ENCODE assay signal across 1 cellular context in genomic region chr6:16857969-16858592, GRCh38.
A peak's percentile ranks its signal among the peaks of the same experiment; 100 is the strongest.
TF ChIP-seq lines count a peak whose summit lies in the region.

No MANE protein-coding gene starts in this region.

TF ChIP-seq in K562, 482 proteins besides CTCF, POLR2A, EP300 and RAD21 (continued from another document and continues in another):
- TF ChIP-seq NEUROD1 (IDR thresholded peaks at IDR 0.05; ENCODE audit: borderline replicate concordance, low read depth, low read length, partially characterized antibody), result no peak
- TF ChIP-seq ZNF3 (CRISPR knock-in tag; IDR thresholded peaks at IDR 0.05), result no peak
- TF ChIP-seq FOXJ3 (CRISPR knock-in tag; IDR thresholded peaks at IDR 0.05), result no peak
- peak; percentile 72 for TF ChIP-seq DPF2 (IDR thresholded peaks at IDR 0.05)
- TF ChIP-seq ZNF778 (CRISPR knock-in tag; IDR thresholded peaks at IDR 0.05), result no peak
- TF ChIP-seq FOXA1 (IDR thresholded peaks at IDR 0.05; ENCODE audit: borderline replicate concordance), result no peak
- no peak for TF ChIP-seq DNMT1 (IDR thresholded peaks at IDR 0.05)
- TF ChIP-seq, protein P1, sequence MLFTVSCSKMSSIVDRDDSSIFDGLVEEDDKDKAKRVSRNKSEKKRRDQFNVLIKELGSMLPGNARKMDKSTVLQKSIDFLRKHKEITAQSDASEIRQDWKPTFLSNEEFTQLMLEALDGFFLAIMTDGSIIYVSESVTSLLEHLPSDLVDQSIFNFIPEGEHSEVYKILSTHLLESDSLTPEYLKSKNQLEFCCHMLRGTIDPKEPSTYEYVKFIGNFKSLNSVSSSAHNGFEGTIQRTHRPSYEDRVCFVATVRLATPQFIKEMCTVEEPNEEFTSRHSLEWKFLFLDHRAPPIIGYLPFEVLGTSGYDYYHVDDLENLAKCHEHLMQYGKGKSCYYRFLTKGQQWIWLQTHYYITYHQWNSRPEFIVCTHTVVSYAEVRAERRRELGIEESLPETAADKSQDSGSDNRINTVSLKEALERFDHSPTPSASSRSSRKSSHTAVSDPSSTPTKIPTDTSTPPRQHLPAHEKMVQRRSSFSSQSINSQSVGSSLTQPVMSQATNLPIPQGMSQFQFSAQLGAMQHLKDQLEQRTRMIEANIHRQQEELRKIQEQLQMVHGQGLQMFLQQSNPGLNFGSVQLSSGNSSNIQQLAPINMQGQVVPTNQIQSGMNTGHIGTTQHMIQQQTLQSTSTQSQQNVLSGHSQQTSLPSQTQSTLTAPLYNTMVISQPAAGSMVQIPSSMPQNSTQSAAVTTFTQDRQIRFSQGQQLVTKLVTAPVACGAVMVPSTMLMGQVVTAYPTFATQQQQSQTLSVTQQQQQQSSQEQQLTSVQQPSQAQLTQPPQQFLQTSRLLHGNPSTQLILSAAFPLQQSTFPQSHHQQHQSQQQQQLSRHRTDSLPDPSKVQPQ (CRISPR knock-in tag; IDR thresholded peaks at IDR 0.05; ENCODE audit: borderline replicate concordance), result no peak
- TF ChIP-seq ZNF436 (CRISPR knock-in tag; IDR thresholded peaks at IDR 0.05), result no peak
- no peak for TF ChIP-seq MIER1 (IDR thresholded peaks at IDR 0.05; ENCODE audit: low read depth)
- no peak for TF ChIP-seq NR3C1 (CRISPR knock-in tag; IDR thresholded peaks at IDR 0.05)
- TF ChIP-seq HMGXB4 (CRISPR knock-in tag; IDR thresholded peaks at IDR 0.05), result no peak
- no peak for TF ChIP-seq SRF (CRISPR knock-in tag; IDR thresholded peaks at IDR 0.05)
- TF ChIP-seq RBM17 (IDR thresholded peaks at IDR 0.05; ENCODE audit: borderline replicate concordance, low read depth, low read length), result no peak
- TF ChIP-seq DDX20 (tag; IDR thresholded peaks at IDR 0.05; ENCODE audit: low read depth), result no peak
- TF ChIP-seq CBX1 (IDR thresholded peaks at IDR 0.05; ENCODE audit: low read depth), result no peak
- no peak for TF ChIP-seq CBX2 (IDR thresholded peaks at IDR 0.05; ENCODE audit: insufficient read depth, low read length, poor library complexity, severe bottlenecking)
- TF ChIP-seq ZNF655 (CRISPR knock-in tag; IDR thresholded peaks at IDR 0.05), result no peak
- no peak for TF ChIP-seq ZNF707 (CRISPR knock-in tag; conservative IDR thresholded peaks at IDR 0.05)
- TF ChIP-seq, protein P2, sequence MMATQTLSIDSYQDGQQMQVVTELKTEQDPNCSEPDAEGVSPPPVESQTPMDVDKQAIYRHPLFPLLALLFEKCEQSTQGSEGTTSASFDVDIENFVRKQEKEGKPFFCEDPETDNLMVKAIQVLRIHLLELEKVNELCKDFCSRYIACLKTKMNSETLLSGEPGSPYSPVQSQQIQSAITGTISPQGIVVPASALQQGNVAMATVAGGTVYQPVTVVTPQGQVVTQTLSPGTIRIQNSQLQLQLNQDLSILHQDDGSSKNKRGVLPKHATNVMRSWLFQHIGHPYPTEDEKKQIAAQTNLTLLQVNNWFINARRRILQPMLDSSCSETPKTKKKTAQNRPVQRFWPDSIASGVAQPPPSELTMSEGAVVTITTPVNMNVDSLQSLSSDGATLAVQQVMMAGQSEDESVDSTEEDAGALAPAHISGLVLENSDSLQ (IDR thresholded peaks at IDR 0.05), result peak; percentile 63
- 0 out of 2 replicates have a peak, but pooled peaks have one; percentile 41 for TF ChIP-seq ZBTB2 (IDR thresholded peaks at IDR 0.05)
- TF ChIP-seq POLR2AphosphoS5 (IDR thresholded peaks at IDR 0.05; ENCODE audit: control insufficient read depth, insufficient read depth, low read depth, low read length), result no peak
- no peak for TF ChIP-seq ARID2 (IDR thresholded peaks at IDR 0.05)
- TF ChIP-seq BRF1 (IDR thresholded peaks at IDR 0.05; ENCODE audit: borderline replicate concordance, extremely low read depth, insufficient read length), result no peak
- no peak for TF ChIP-seq MBD2 (IDR thresholded peaks at IDR 0.05; ENCODE audit: borderline replicate concordance, low read depth)
- TF ChIP-seq EZH2 (IDR thresholded peaks at IDR 0.05; ENCODE audit: borderline replicate concordance, low read depth, low read length), result no peak
- no peak for TF ChIP-seq ZBTB8A (IDR thresholded peaks at IDR 0.05; ENCODE audit: partially characterized antibody)
- no peak for TF ChIP-seq YY1 (IDR thresholded peaks at IDR 0.05; ENCODE audit: borderline replicate concordance in 1 of 3, control insufficient read depth in 1 of 3, extremely low read depth in 1 of 3, insufficient read depth in 3 of 3, insufficient read length in 1 of 3, insufficient replicate concordance in 2 of 3, low read depth in 1 of 3, low read length in 2 of 3)
- no peak for TF ChIP-seq ZNF785 (CRISPR knock-in tag; IDR thresholded peaks at IDR 0.05)
- TF ChIP-seq ILK (tag; IDR thresholded peaks at IDR 0.05; ENCODE audit: borderline replicate concordance, low read depth), result no peak
- TF ChIP-seq ZNF146 (CRISPR knock-in tag; IDR thresholded peaks at IDR 0.05; ENCODE audit: unreplicated experiment), result no peak
- no peak for TF ChIP-seq NR4A1 (CRISPR knock-in tag; IDR thresholded peaks at IDR 0.05)
- TF ChIP-seq NR4A1 (tag; IDR thresholded peaks at IDR 0.05), result no peak
- no peak for TF ChIP-seq RFX5 (IDR thresholded peaks at IDR 0.05; ENCODE audit: low read depth, low read length)
- TF ChIP-seq, protein P3, sequence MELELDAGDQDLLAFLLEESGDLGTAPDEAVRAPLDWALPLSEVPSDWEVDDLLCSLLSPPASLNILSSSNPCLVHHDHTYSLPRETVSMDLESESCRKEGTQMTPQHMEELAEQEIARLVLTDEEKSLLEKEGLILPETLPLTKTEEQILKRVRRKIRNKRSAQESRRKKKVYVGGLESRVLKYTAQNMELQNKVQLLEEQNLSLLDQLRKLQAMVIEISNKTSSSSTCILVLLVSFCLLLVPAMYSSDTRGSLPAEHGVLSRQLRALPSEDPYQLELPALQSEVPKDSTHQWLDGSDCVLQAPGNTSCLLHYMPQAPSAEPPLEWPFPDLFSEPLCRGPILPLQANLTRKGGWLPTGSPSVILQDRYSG (tag; conservative IDR thresholded peaks at IDR 0.05; ENCODE audit: low read depth), result no peak
- no peak for TF ChIP-seq ELF4 (CRISPR knock-in tag; IDR thresholded peaks at IDR 0.05)
- TF ChIP-seq ZNF589 (CRISPR knock-in tag; IDR thresholded peaks at IDR 0.05; ENCODE audit: low read depth), result no peak
- TF ChIP-seq ZNF717 (CRISPR knock-in tag; IDR thresholded peaks at IDR 0.05), result no peak
- no peak for TF ChIP-seq RBFOX2 (IDR thresholded peaks at IDR 0.05; ENCODE audit: low read depth, low read length)
- peak; percentile 8; the same call in 1 of the 2 replicates for TF ChIP-seq PBX2 (CRISPR knock-in tag; IDR thresholded peaks at IDR 0.05; ENCODE audit: low read depth)
- TF ChIP-seq PBX2 (tag; conservative IDR thresholded peaks at IDR 0.05; ENCODE audit: low read depth), result no peak
- TF ChIP-seq, protein P4, sequence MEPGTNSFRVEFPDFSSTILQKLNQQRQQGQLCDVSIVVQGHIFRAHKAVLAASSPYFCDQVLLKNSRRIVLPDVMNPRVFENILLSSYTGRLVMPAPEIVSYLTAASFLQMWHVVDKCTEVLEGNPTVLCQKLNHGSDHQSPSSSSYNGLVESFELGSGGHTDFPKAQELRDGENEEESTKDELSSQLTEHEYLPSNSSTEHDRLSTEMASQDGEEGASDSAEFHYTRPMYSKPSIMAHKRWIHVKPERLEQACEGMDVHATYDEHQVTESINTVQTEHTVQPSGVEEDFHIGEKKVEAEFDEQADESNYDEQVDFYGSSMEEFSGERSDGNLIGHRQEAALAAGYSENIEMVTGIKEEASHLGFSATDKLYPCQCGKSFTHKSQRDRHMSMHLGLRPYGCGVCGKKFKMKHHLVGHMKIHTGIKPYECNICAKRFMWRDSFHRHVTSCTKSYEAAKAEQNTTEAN (CRISPR knock-in tag; IDR thresholded peaks at IDR 0.05), result no peak
- no peak for TF ChIP-seq ATF6 (CRISPR knock-in tag; IDR thresholded peaks at IDR 0.05)
- no peak for TF ChIP-seq ZNF586 (CRISPR knock-in tag; conservative IDR thresholded peaks at IDR 0.05)
- no peak for TF ChIP-seq FOXO4 (CRISPR knock-in tag; IDR thresholded peaks at IDR 0.05)
- TF ChIP-seq RBM25 (IDR thresholded peaks at IDR 0.05; ENCODE audit: low read depth, low read length, severe bottlenecking), result no peak
- no peak for TF ChIP-seq ZNF121 (CRISPR knock-in tag; conservative IDR thresholded peaks at IDR 0.05)
- TF ChIP-seq ZNF311 (CRISPR knock-in tag; IDR thresholded peaks at IDR 0.05), result no peak
